ENCODE assay signal across 20 cellular contexts in genomic region chr6:53481328-53481727, GRCh38.
DNase-seq lines count a peak whose midpoint lies in the region; ATAC-seq and TF ChIP-seq lines count a peak whose summit lies in the region.
"Had no signal": no experiment of that assay in that cellular context is flagged by ENCODE, and none has a peak within 500 bp of the region (broad histone marks: within the 10 kb centered on the region; RNA-seq: fewer than 3 reads in every experiment).

No MANE protein-coding gene starts in this region.

- no peak overlapping the region for H3K4me2 ChIP-seq in DND-41 (ENCODE audit: insufficient read depth, low read length)
- H3K4me2 ChIP-seq: PC-9 had no signal

- H3K36me3 Mint-ChIP-seq in T-helper 2 cell treated with Interferon-gamma antibody and Interleukin-4, amounts not matched to agents 5 μg/mL and 100 μg/mL, for 36 hours (ENCODE audit: low read depth): no peaks in the 10 kb centered on the region
- no peaks in the 10 kb centered on the region for H3K36me3 Mint-ChIP-seq in stimulated activated effector memory CD8-positive, alpha-beta T cell treated with anti-CD3 and anti-CD28 coated beads, Interleukin-12 subunit alpha, Interleukin-12 subunit beta, amount 100 ng/mL, for 72 hours

- no peaks in the 10 kb centered on the region for H4K20me1 ChIP-seq in DND-41 (ENCODE audit: insufficient read depth, low read length)

- no peak overlapping the region for H2AFZ ChIP-seq in DND-41 (ENCODE audit: low read depth, low read length)
- H2AFZ ChIP-seq: PC-9 had no signal

- DNase-seq in NOMO-1 treated with DMSO at 0.1 percent for 48 hours (lab: John Stamatoyannopoulos, UW; ENCODE audit: unreplicated experiment) (peak; percentile 17), NOMO-1 treated with dmso at 0.1 percent for 144 hours (lab: John Stamatoyannopoulos, UW; ENCODE audit: unreplicated experiment) (no peak), DND-41 (no peak), Right ventricle myocardium inferior (ENCODE audit: missing footprints) (no peak), esophagus muscularis mucosa (ENCODE audit: extremely low spot score) (no peak)
- no peak for DNase-seq in T-helper 2 cell treated with Interferon-gamma antibody and Interleukin-4, amounts not matched to agents 5 μg/mL and 100 μg/mL, for 36 hours (ENCODE audit: low spot score)
- no peak for DNase-seq in stimulated activated effector memory CD8-positive, alpha-beta T cell treated with anti-CD3 and anti-CD28 coated beads, Interleukin-12 subunit alpha, Interleukin-12 subunit beta, amount 100 ng/mL, for 72 hours (ENCODE audit: low spot score in 2 of 2)
- DNase-seq in effector memory CD4-positive, alpha-beta T cell: no peak
- DNase-seq: Calu3; EL; NCI-H1105 treated with DMSO at 0.1 percent for 48 hours; NCI-H1694; NCI-H2081 treated with DMSO at 0.1 percent for 48 hours; NCI-H748 treated with DMSO at 0.1 percent for 48 hours; NK-92 treated with Interleukin-12 subunit alpha and Interleukin-12 subunit beta, amount 100 ng/mL, for 24 hours; PC-9; SJCRH30 had no signal

- no peaks in the 10 kb centered on the region for H3K9me3 ChIP-seq in DND-41 (ENCODE audit: insufficient read depth, low read length, severe bottlenecking)
- no peaks in the 10 kb centered on the region for H3K9me3 ChIP-seq in esophagus muscularis mucosa
- H3K9me3 ChIP-seq in effector memory CD4-positive, alpha-beta T cell (ENCODE audit: control insufficient read depth, low read length): no peaks in the 10 kb centered on the region
- H3K9me3 ChIP-seq: SJCRH30 had no signal

- ATAC-seq in DND-41 (ENCODE audit: insufficient read depth, low read depth): peak; percentile 39; the same call in 2 of the 3 replicates
- ATAC-seq in stimulated activated effector memory CD8-positive, alpha-beta T cell treated with anti-CD3 and anti-CD28 coated beads, Interleukin-12 subunit alpha, Interleukin-12 subunit beta, amount 100 ng/mL, for 72 hours: peak; percentile 84
- no peak for ATAC-seq in Right ventricle myocardium inferior
- ATAC-seq: K562 had no signal

- no peak overlapping the region for H3K27ac Mint-ChIP-seq in T-helper 2 cell treated with Interferon-gamma antibody and Interleukin-4, amounts not matched to agents 5 μg/mL and 100 μg/mL, for 36 hours
- peak overlapping the region; percentile 53 for H3K27ac Mint-ChIP-seq in stimulated activated effector memory CD8-positive, alpha-beta T cell treated with anti-CD3 and anti-CD28 coated beads, Interleukin-12 subunit alpha, Interleukin-12 subunit beta, amount 100 ng/mL, for 72 hours

- TF ChIP-seq POLR2A in esophagus muscularis mucosa (IDR thresholded peaks at IDR 0.05; ENCODE audit: low read depth): no peak

- no peak overlapping the region for H3K9ac ChIP-seq in DND-41 (ENCODE audit: low read depth, low read length)

- H3K36me3 ChIP-seq in DND-41 (ENCODE audit: insufficient read depth, low read length): no peaks in the 10 kb centered on the region
- H3K36me3 ChIP-seq in esophagus muscularis mucosa: no peaks in the 10 kb centered on the region
- no peaks in the 10 kb centered on the region for H3K36me3 ChIP-seq in effector memory CD4-positive, alpha-beta T cell (ENCODE audit: control insufficient read depth, insufficient read depth, low read length)
- H3K36me3 ChIP-seq: SJCRH30 had no signal

- H3K4me3 Mint-ChIP-seq in T-helper 2 cell treated with Interferon-gamma antibody and Interleukin-4, amounts not matched to agents 5 μg/mL and 100 μg/mL, for 36 hours: peak overlapping the region; percentile 24
- no peak overlapping the region for H3K4me3 Mint-ChIP-seq in stimulated activated effector memory CD8-positive, alpha-beta T cell treated with anti-CD3 and anti-CD28 coated beads, Interleukin-12 subunit alpha, Interleukin-12 subunit beta, amount 100 ng/mL, for 72 hours

- TF ChIP-seq CTCF in DND-41 (IDR thresholded peaks at IDR 0.05; ENCODE audit: borderline replicate concordance, extremely low read depth, low read length, poor library complexity, severe bottlenecking) (no peak), esophagus muscularis mucosa (IDR thresholded peaks at IDR 0.05) (no peak)

- no peak overlapping the region for H3K4me3 ChIP-seq in DND-41 (ENCODE audit: low read depth in 1 of 2, low read length in 2 of 2)
- no peak overlapping the region for H3K4me3 ChIP-seq in esophagus muscularis mucosa
- H3K4me3 ChIP-seq in effector memory CD4-positive, alpha-beta T cell (ENCODE audit: insufficient read depth, low read depth, low read length, poor library complexity, severe bottlenecking): no peak overlapping the region
- H3K4me3 ChIP-seq: K562, PC-9, SJCRH30 had no signal

- H3K27ac ChIP-seq in DND-41 (ENCODE audit: low read length) (peak overlapping the region; percentile 32; the same call in 1 of the 2 replicates), esophagus muscularis mucosa (replicated peaks in 1 of 4) (no peak overlapping the region)
- H3K27ac ChIP-seq in effector memory CD4-positive, alpha-beta T cell (ENCODE audit: insufficient read depth, low read length, poor library complexity, severe bottlenecking): no peak overlapping the region
- H3K27ac ChIP-seq: 22Rv1, PC-9, RWPE1, SJCRH30 had no signal

- no peak for TF ChIP-seq EP300 in esophagus muscularis mucosa (IDR thresholded peaks at IDR 0.05)

- 72% methylated on average over 2 of the region's 2 CpGs for WGBS in esophagus muscularis mucosa

- no peaks in the 10 kb centered on the region for H3K79me2 ChIP-seq in DND-41 (ENCODE audit: insufficient read depth, low read length)

- peaks cover 10% of the 10 kb centered on the region for H3K27me3 Mint-ChIP-seq in T-helper 2 cell treated with Interferon-gamma antibody and Interleukin-4, amounts not matched to agents 5 μg/mL and 100 μg/mL, for 36 hours (ENCODE audit: low read depth)

- peaks cover 34% of the 10 kb centered on the region for H3K4me1 Mint-ChIP-seq in T-helper 2 cell treated with Interferon-gamma antibody and Interleukin-4, amounts not matched to agents 5 μg/mL and 100 μg/mL, for 36 hours (ENCODE audit: low read depth)
- peaks cover 13% of the 10 kb centered on the region for H3K4me1 Mint-ChIP-seq in stimulated activated effector memory CD8-positive, alpha-beta T cell treated with anti-CD3 and anti-CD28 coated beads, Interleukin-12 subunit alpha, Interleukin-12 subunit beta, amount 100 ng/mL, for 72 hours

- intact Hi-C loops in Right ventricle myocardium inferior (cut with DNase I) (loop anchor here (5.0 to 10.0 kb wide), 5 partner anchors 39 to 487 kb away; partner anchors contain the start of gene GSTA4), esophagus muscularis mucosa (cut with DNase I) (loop anchor here (5.0 to 10.0 kb wide), 2 partner anchors 117 to 374 kb away; no protein-coding TSS in a partner anchor)

- H3K9me3 Mint-ChIP-seq in T-helper 2 cell treated with Interferon-gamma antibody and Interleukin-4, amounts not matched to agents 5 μg/mL and 100 μg/mL, for 36 hours: no peaks in the 10 kb centered on the region
- H3K9me3 Mint-ChIP-seq in stimulated activated effector memory CD8-positive, alpha-beta T cell treated with anti-CD3 and anti-CD28 coated beads, Interleukin-12 subunit alpha, Interleukin-12 subunit beta, amount 100 ng/mL, for 72 hours: no peaks in the 10 kb centered on the region

- peaks cover 37% of the 10 kb centered on the region for H3K4me1 ChIP-seq in DND-41 (ENCODE audit: insufficient read depth, low read length)
- H3K4me1 ChIP-seq in esophagus muscularis mucosa: peaks cover 6 to 19% (median 17%) of the 10 kb centered on the region in 4 donors
- H3K4me1 ChIP-seq in effector memory CD4-positive, alpha-beta T cell (ENCODE audit: control insufficient read depth, insufficient read depth, low read length, poor library complexity, severe bottlenecking): no peaks in the 10 kb centered on the region
- H3K4me1 ChIP-seq: SJCRH30 had no signal

- H3K27me3 ChIP-seq in DND-41 (ENCODE audit: insufficient read depth, low read length, poor library complexity): no peaks in the 10 kb centered on the region
- H3K27me3 ChIP-seq in esophagus muscularis mucosa: no peaks in the 10 kb centered on the region
- peaks cover 2% of the 10 kb centered on the region for H3K27me3 ChIP-seq in effector memory CD4-positive, alpha-beta T cell (replicated peaks; ENCODE audit: control insufficient read depth, insufficient read depth, low read length, poor library complexity, severe bottlenecking)
- H3K27me3 ChIP-seq: SJCRH30 had no signal
